10 cellular contexts compared by ENCODE assay signal in the genomic region with DNA sequence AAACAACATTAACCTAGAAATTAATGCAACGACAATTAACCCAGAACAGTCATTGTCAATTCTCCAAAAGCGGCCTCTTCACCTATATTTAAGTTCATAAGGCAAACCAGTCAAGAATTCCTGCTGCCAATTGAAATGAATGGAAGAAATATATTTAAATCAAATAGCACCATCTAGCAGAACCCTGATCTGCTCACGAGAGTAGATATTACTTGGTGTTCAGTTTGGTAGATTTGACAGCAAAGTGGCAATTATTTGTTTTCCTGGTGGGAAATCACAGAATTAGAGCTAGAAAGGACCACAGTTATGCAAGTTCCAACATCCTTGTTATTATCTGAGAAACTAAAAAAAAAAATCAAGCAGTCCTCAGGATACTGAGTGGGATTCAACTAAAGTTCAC. TPM values are rescaled to one million over a fixed set of nuclear protein-coding genes. Genes with fewer than 3 reads are reported as not detected.
DNase-seq lines count a peak whose midpoint lies in the region; ATAC-seq, FAIRE-seq and TF ChIP-seq lines count a peak whose summit lies in the region.
"Had no signal": no experiment of that assay in that cellular context is flagged by ENCODE, and none has a peak within 500 bp of the region (broad histone marks: within the 10 kb centered on the region; RNA-seq: fewer than 3 reads in every experiment).

No MANE protein-coding gene starts in this region.

- H2AK5ac ChIP-seq in mesenchymal stem cell (ENCODE audit: low read length, severe bottlenecking): no peak overlapping the region

- H3K27me3 Mint-ChIP-seq in stimulated activated naive CD8-positive, alpha-beta T cell treated with anti-CD3 and anti-CD28 coated beads, Interleukin-15, Interleukin-2, amounts not matched to agents 100 ng/mL and 50 ng/mL, for 24 hours: peaks cover 8% of the 10 kb centered on the region
- peaks cover 22% of the 10 kb centered on the region for H3K27me3 Mint-ChIP-seq in activated CD4-positive, alpha-beta memory T cell treated with anti-CD3 and anti-CD28 coated beads, Interleukin-2, amount 10 ng/mL, durations not matched to agents 7 days and 5 days

- H3K4me3 ChIP-seq in mesenchymal stem cell (ENCODE audit: insufficient read depth in 1 of 2, low read depth in 1 of 2, low read length in 2 of 2) (peak overlapping the region in 1 of 2 experiments; percentile 84), vagina (peak overlapping the region in 1 of 2 donors; percentile 97), SJCRH30 (no peak overlapping the region)

- CTCF ChIA-PET in activated CD4-positive, alpha-beta memory T cell treated with anti-CD3 and anti-CD28 coated beads, Interleukin-2, amount 10 ng/mL, durations not matched to agents 7 days and 5 days (lab: Charles Lee): interaction anchor here (1.1 to 1.3 kb wide), 2 partner anchors 8 to 103 kb away, joined by 3 to 4 read pairs; no protein-coding TSS in a partner anchor

- POLR2A ChIA-PET in activated CD4-positive, alpha-beta memory T cell treated with anti-CD3 and anti-CD28 coated beads, Interleukin-2, amount 10 ng/mL, durations not matched to agents 7 days and 5 days (lab: Charles Lee): interaction anchor here (1.5 to 6.0 kb wide), 2 partner anchors 74 to 103 kb away, joined by 3 to 280 read pairs; no protein-coding TSS in a partner anchor

- intact Hi-C loops in vagina (cut with DNase I): loop anchor here (10.0 kb wide), 1 partner anchor 244 kb away; no protein-coding TSS in a partner anchor

- no peak for TF ChIP-seq CTCF in vagina (IDR thresholded peaks at IDR 0.05)

- no peak overlapping the region for H4K8ac ChIP-seq in mesenchymal stem cell (ENCODE audit: low read length)

- ATAC-seq in stimulated activated naive CD8-positive, alpha-beta T cell treated with anti-CD3 and anti-CD28 coated beads, Interleukin-15, Interleukin-2, amounts not matched to agents 100 U/mL and 50 U/mL, for 24 hours: no peak

- H2BK15ac ChIP-seq in mesenchymal stem cell (ENCODE audit: low read depth, poor library complexity, severe bottlenecking): no peak overlapping the region

- H2BK12ac ChIP-seq in mesenchymal stem cell (ENCODE audit: low read length in 2 of 2): no peak overlapping the region

- H3K9me3 ChIP-seq in mesenchymal stem cell (ENCODE audit: control insufficient read depth, low read length) (no peaks in the 10 kb centered on the region), vagina (no peaks in the 10 kb centered on the region), SJCRH30 (replicated peaks) (no peaks in the 10 kb centered on the region)

- H3K4me3 Mint-ChIP-seq in stimulated activated naive CD8-positive, alpha-beta T cell treated with anti-CD3 and anti-CD28 coated beads, Interleukin-15, Interleukin-2, amounts not matched to agents 100 ng/mL and 50 ng/mL, for 24 hours: peak overlapping the region; percentile 85
- peak overlapping the region; percentile 86 for H3K4me3 Mint-ChIP-seq in activated CD4-positive, alpha-beta memory T cell treated with anti-CD3 and anti-CD28 coated beads, Interleukin-2, amount 10 ng/mL, durations not matched to agents 7 days and 5 days

- H3K79me1 ChIP-seq in mesenchymal stem cell (replicated peaks; ENCODE audit: low read length, poor library complexity, severe bottlenecking): peaks cover 3% of the 10 kb centered on the region

- no peak overlapping the region for H2AFZ ChIP-seq in mesenchymal stem cell (ENCODE audit: low read depth, low read length)

- H3K36me3 ChIP-seq in mesenchymal stem cell (ENCODE audit: control insufficient read depth in 1 of 2, insufficient read depth in 2 of 2, low read depth in 1 of 2, low read length in 2 of 2): no peaks in the 10 kb centered on the region
- no peaks in the 10 kb centered on the region for H3K36me3 ChIP-seq in vagina
- no peaks in the 10 kb centered on the region for H3K36me3 ChIP-seq in SJCRH30

- no peak overlapping the region for H3K4ac ChIP-seq in mesenchymal stem cell (ENCODE audit: low read depth in 1 of 2, low read length in 2 of 2)

- H3K36me3 Mint-ChIP-seq in stimulated activated naive CD8-positive, alpha-beta T cell treated with anti-CD3 and anti-CD28 coated beads, Interleukin-15, Interleukin-2, amounts not matched to agents 100 ng/mL and 50 ng/mL, for 24 hours (ENCODE audit: low read depth): no peaks in the 10 kb centered on the region
- peaks cover 2% of the 10 kb centered on the region for H3K36me3 Mint-ChIP-seq in activated CD4-positive, alpha-beta memory T cell treated with anti-CD3 and anti-CD28 coated beads, Interleukin-2, amount 10 ng/mL, durations not matched to agents 7 days and 5 days (ENCODE audit: low read depth)

- DNase-seq in stimulated activated naive CD8-positive, alpha-beta T cell treated with anti-CD3 and anti-CD28 coated beads, Interleukin-15, Interleukin-2, amounts not matched to agents 100 U/mL and 50 U/mL, for 24 hours: no peak
- DNase-seq in activated CD4-positive, alpha-beta memory T cell treated with anti-CD3 and anti-CD28 coated beads, Interleukin-2, amount 10 ng/mL, durations not matched to agents 7 days and 5 days: no peak
- no peak for DNase-seq in mesenchymal stem cell
- no peak for DNase-seq in vagina (ENCODE audit: extremely low spot score in 2 of 2)
- DNase-seq in GM19239 (ENCODE audit: insufficient read length, low spot score): no peak
- no peak for DNase-seq in UCSD-AML1 (lab: John Stamatoyannopoulos, UW; ENCODE audit: unreplicated experiment)
- DNase-seq in SJCRH30: no peak
- DNase-seq: activated gamma-delta T cell had no signal

- H3K9me3 Mint-ChIP-seq in stimulated activated naive CD8-positive, alpha-beta T cell treated with anti-CD3 and anti-CD28 coated beads, Interleukin-15, Interleukin-2, amounts not matched to agents 100 ng/mL and 50 ng/mL, for 24 hours: no peaks in the 10 kb centered on the region
- H3K9me3 Mint-ChIP-seq in activated CD4-positive, alpha-beta memory T cell treated with anti-CD3 and anti-CD28 coated beads, Interleukin-2, amount 10 ng/mL, durations not matched to agents 7 days and 5 days: no peaks in the 10 kb centered on the region

- H3K18ac ChIP-seq in mesenchymal stem cell (ENCODE audit: low read depth in 1 of 2, low read length in 2 of 2): no peak overlapping the region

- FAIRE-seq in GM19239 (lab: Jason Lieb, UNC): no peak

- WGBS in mesenchymal stem cell: 94% methylated on average over 1 of the region's 3 CpGs

- no peak overlapping the region for H3K23ac ChIP-seq in mesenchymal stem cell (ENCODE audit: low read length in 2 of 2)

- H3K9ac ChIP-seq in mesenchymal stem cell (ENCODE audit: low read length): peak overlapping the region; percentile 84

- peaks cover 4% of the 10 kb centered on the region for H3K4me1 ChIP-seq in mesenchymal stem cell (ENCODE audit: control insufficient read depth, insufficient read depth, low read depth, low read length)
- peaks cover 34% of the 10 kb centered on the region for H3K4me1 ChIP-seq in vagina
- no peaks in the 10 kb centered on the region for H3K4me1 ChIP-seq in SJCRH30

- TF ChIP-seq POLR2A in vagina (IDR thresholded peaks at IDR 0.05): no peak

- H3K27ac ChIP-seq in mesenchymal stem cell (ENCODE audit: low read length, poor library complexity, severe bottlenecking) (no peak overlapping the region), vagina (peak overlapping the region; percentile 99), SJCRH30 (no peak overlapping the region)
- H3K27ac ChIP-seq: RWPE1 had no signal

- peaks cover 38% of the 10 kb centered on the region for H3K4me1 Mint-ChIP-seq in stimulated activated naive CD8-positive, alpha-beta T cell treated with anti-CD3 and anti-CD28 coated beads, Interleukin-15, Interleukin-2, amounts not matched to agents 100 ng/mL and 50 ng/mL, for 24 hours (ENCODE audit: low read depth)
- H3K4me1 Mint-ChIP-seq in activated CD4-positive, alpha-beta memory T cell treated with anti-CD3 and anti-CD28 coated beads, Interleukin-2, amount 10 ng/mL, durations not matched to agents 7 days and 5 days: peaks cover 26% of the 10 kb centered on the region

- no peak overlapping the region for H3K14ac ChIP-seq in mesenchymal stem cell (ENCODE audit: low read length in 2 of 2)

- H4K91ac ChIP-seq in mesenchymal stem cell (ENCODE audit: low read length): no peak overlapping the region

- H3K4me2 ChIP-seq in mesenchymal stem cell (ENCODE audit: low read length, poor library complexity, severe bottlenecking): no peak overlapping the region

- no peak overlapping the region for H2BK5ac ChIP-seq in mesenchymal stem cell (ENCODE audit: low read depth, low read length, poor library complexity, severe bottlenecking)

- H3K27me3 ChIP-seq in mesenchymal stem cell (ENCODE audit: control insufficient read depth in 1 of 2, insufficient read depth in 1 of 2, low read length in 2 of 2) (no peaks in the 10 kb centered on the region), vagina (no peaks in the 10 kb centered on the region), SJCRH30 (no peaks in the 10 kb centered on the region)

- H3K27ac Mint-ChIP-seq in stimulated activated naive CD8-positive, alpha-beta T cell treated with anti-CD3 and anti-CD28 coated beads, Interleukin-15, Interleukin-2, amounts not matched to agents 100 ng/mL and 50 ng/mL, for 24 hours: no peak overlapping the region
- H3K27ac Mint-ChIP-seq in activated CD4-positive, alpha-beta memory T cell treated with anti-CD3 and anti-CD28 coated beads, Interleukin-2, amount 10 ng/mL, durations not matched to agents 7 days and 5 days: no peak overlapping the region

- H2BK120ac ChIP-seq in mesenchymal stem cell (ENCODE audit: low read depth, low read length): no peak overlapping the region

RNA-seq across cellular contexts. Expression of a gene that starts 2.3 kb away (rescaled TPM):
- total RNA-seq in activated CD4-positive, alpha-beta memory T cell treated with anti-CD3 and anti-CD28 coated beads, Interleukin-2, amount 10 ng/mL, durations not matched to agents 7 days and 5 days: 10 to 100 TPM; 28.1 to 30.3 TPM
- 18.3 TPM for polyA plus RNA-seq in mesenchymal stem cell (2013, experiment 1 of 2)
- 17.5 TPM for polyA plus RNA-seq in mesenchymal stem cell (2013, experiment 2 of 2)
- 66.3 TPM for total RNA-seq in vagina
- 28.9 and 30.0 TPM in 2 replicates for total RNA-seq in SJCRH30 (2014; rRNA removed; shearing (Covaris generic))
